18 cellular contexts compared by ENCODE assay signal in the genomic region with DNA sequence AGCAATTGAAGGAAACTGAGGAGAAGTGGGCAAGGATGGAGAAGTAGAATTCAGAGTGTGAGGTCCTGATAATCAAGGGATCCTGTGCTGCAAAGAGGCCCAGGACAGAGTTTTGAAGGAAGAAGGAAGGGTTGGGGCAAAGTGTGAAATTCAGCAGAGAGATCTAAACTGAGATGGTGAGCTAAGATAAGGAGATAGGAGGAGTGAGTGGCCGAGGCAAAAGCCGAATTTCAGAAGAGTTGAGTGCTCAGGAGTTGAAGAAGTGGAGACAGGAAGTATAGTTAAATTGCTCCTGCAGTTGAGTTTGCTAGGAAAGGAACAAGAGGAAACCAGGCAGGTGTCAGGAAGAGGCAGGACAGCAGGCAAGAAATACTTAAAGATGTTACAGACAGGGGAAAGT.
"Had no signal": no experiment of that assay in that cellular context is flagged by ENCODE, and none has a peak within 500 bp of the region (broad histone marks: within the 10 kb centered on the region; RNA-seq: fewer than 3 reads in every experiment).

No MANE protein-coding gene starts in this region.

- DNase-seq: activated CD4-positive, alpha-beta T cell treated with anti-CD3 and anti-CD28 coated beads, Interleukin-2, amount 50 U/mL, for 1 hour; activated CD4-positive, CD25-positive, alpha-beta regulatory T cell; activated naive CD4-positive, alpha-beta T cell treated with anti-CD3 and anti-CD28 coated beads, Interleukin-2, amount 10 ng/mL, durations not matched to agents 7 days and 5 days; amniotic stem cell; caudate nucleus; colonic mucosa; esophagus squamous epithelium; glutamatergic neuron; left cardiac atrium; lower lobe of right lung; psoas muscle; right lobe of liver; upper lobe of left lung had no signal

- H3K27ac Mint-ChIP-seq: activated naive CD4-positive, alpha-beta T cell treated with anti-CD3 and anti-CD28 coated beads, Interleukin-2, amount 10 ng/mL, durations not matched to agents 7 days and 5 days; mesothelial cell of epicardium; stimulated activated naive CD8-positive, alpha-beta T cell treated with anti-CD3 and anti-CD28 coated beads, Interleukin-15, Interleukin-2, amounts not matched to agents 100 ng/mL and 50 ng/mL, for 24 hours had no signal

- H3K27ac ChIP-seq: colonic mucosa, esophagus squamous epithelium, lower lobe of right lung, psoas muscle, upper lobe of left lung had no signal

- H3K4me3 Mint-ChIP-seq: activated naive CD4-positive, alpha-beta T cell treated with anti-CD3 and anti-CD28 coated beads, Interleukin-2, amount 10 ng/mL, durations not matched to agents 7 days and 5 days; mesothelial cell of epicardium; neural crest cell; stimulated activated naive CD8-positive, alpha-beta T cell treated with anti-CD3 and anti-CD28 coated beads, Interleukin-15, Interleukin-2, amounts not matched to agents 100 ng/mL and 50 ng/mL, for 24 hours had no signal

- H3K4me1 ChIP-seq: colonic mucosa had no signal

- H3K36me3 Mint-ChIP-seq: activated naive CD4-positive, alpha-beta T cell treated with anti-CD3 and anti-CD28 coated beads, Interleukin-2, amount 10 ng/mL, durations not matched to agents 7 days and 5 days; mesothelial cell of epicardium had no signal

- ATAC-seq: left cardiac atrium, lower lobe of right lung, psoas muscle, right lobe of liver, SK-N-SH treated with all-trans-retinoic acid at 6 μM for 48 hours had no signal

- H3K27me3 ChIP-seq: right lobe of liver, upper lobe of left lung had no signal

- H3K9me3 Mint-ChIP-seq: activated naive CD4-positive, alpha-beta T cell treated with anti-CD3 and anti-CD28 coated beads, Interleukin-2, amount 10 ng/mL, durations not matched to agents 7 days and 5 days; mesothelial cell of epicardium; neural crest cell; stimulated activated naive CD8-positive, alpha-beta T cell treated with anti-CD3 and anti-CD28 coated beads, Interleukin-15, Interleukin-2, amounts not matched to agents 100 ng/mL and 50 ng/mL, for 24 hours had no signal

- H3K36me3 ChIP-seq: colonic mucosa, esophagus squamous epithelium, lower lobe of right lung, right lobe of liver, upper lobe of left lung had no signal

- FAIRE-seq: TTC549 had no signal

- H3K9me3 ChIP-seq: colonic mucosa, esophagus squamous epithelium, lower lobe of right lung, psoas muscle, right lobe of liver, upper lobe of left lung had no signal

- H3K4me3 ChIP-seq: colonic mucosa, esophagus squamous epithelium, lower lobe of right lung, psoas muscle, right lobe of liver, upper lobe of left lung had no signal
